18 cellular contexts compared by ENCODE assay signal in the genomic region with DNA sequence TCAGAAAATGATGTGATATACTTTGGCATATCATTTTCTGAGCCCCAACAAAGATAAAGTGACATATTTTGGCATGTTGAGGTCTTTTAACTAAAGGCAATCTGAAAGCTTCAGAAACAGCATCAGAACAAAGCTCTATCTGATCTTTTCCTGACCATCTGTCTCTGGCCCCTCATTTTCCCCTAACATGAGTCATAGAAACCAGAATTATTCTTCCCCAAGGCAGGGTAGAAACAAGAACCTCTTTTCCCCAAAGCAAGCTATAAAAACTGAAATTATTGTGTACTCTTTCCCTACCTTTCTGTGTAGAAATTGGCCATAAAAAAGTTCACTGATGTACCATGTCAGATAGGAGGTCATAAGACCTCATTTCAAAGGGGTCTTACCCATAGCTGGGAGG. TPM values are rescaled to one million over a fixed set of nuclear protein-coding genes. Genes with fewer than 3 reads are reported as not detected.
"Had no signal": no experiment of that assay in that cellular context is flagged by ENCODE, and none has a peak within 500 bp of the region (broad histone marks: within the 10 kb centered on the region; RNA-seq: fewer than 3 reads in every experiment).

No MANE protein-coding gene starts in this region.

- H3K27me3 ChIP-seq: upper lobe of left lung had no signal

- H3K27ac ChIP-seq: lower lobe of right lung, parathyroid adenoma, upper lobe of left lung had no signal

- H3K9me3 ChIP-seq: lower lobe of right lung, upper lobe of left lung had no signal

- H3K4me3 ChIP-seq: lower lobe of right lung, upper lobe of left lung had no signal

- DNase-seq: activated CD4-positive, alpha-beta T cell treated with anti-CD3 and anti-CD28 coated beads for 1 hour; activated CD4-positive, alpha-beta T cell treated with anti-CD3 and anti-CD28 coated beads, Interleukin-2, amount 50 U/mL, for 1 hour; activated gamma-delta T cell treated with Interleukin-2 at 50 U/mL for 16 hours; activated T-cell treated with anti-CD3 and anti-CD28 coated beads, Interleukin-2, amount 50 U/mL, for 1 hour; aorta; kidney; lower lobe of right lung; mesendoderm; naive B cell; nucleus accumbens; right cardiac atrium; stimulated activated CD4-positive, alpha-beta T cell treated with anti-CD3 and anti-CD28 coated beads, Interleukin-4, amount 100 ng/mL, for 24 hours; stimulated activated naive CD8-positive, alpha-beta T cell treated with anti-CD3 and anti-CD28 coated beads, Interleukin-15, Interleukin-2, amounts not matched to agents 100 U/mL and 50 U/mL, for 24 hours; upper lobe of left lung had no signal

- FAIRE-seq: endometrium, kidney had no signal

- H3K36me3 ChIP-seq: lower lobe of right lung, upper lobe of left lung had no signal

- ATAC-seq: activated naive CD4-positive, alpha-beta T cell treated with anti-CD3 and anti-CD28 coated beads, Interleukin-2, amount 50 U/mL, for 72 hours; lower lobe of right lung; right cardiac atrium; stimulated activated naive CD8-positive, alpha-beta T cell treated with anti-CD3 and anti-CD28 coated beads, Interleukin-15, Interleukin-2, amounts not matched to agents 100 U/mL and 50 U/mL, for 24 hours had no signal

- H2AFZ ChIP-seq: parathyroid adenoma had no signal

- H3K4me1 ChIP-seq: lower lobe of right lung had no signal

- H3K9ac ChIP-seq: parathyroid adenoma had no signal

RNA-seq across cellular contexts. Expression of a gene that starts 48.7 kb away (rescaled TPM):
- polyA plus RNA-seq: neural cell had no signal
